9 cellular contexts compared by ENCODE assay signal in genomic region chr16:807345-808251, GRCh38. TPM values are rescaled to one million over a fixed set of nuclear protein-coding genes. Genes with fewer than 3 reads are reported as not detected.
DNase-seq lines count a peak whose midpoint lies in the region; ATAC-seq and TF ChIP-seq lines count a peak whose summit lies in the region.
"Had no signal": no experiment of that assay in that cellular context is flagged by ENCODE, and none has a peak within 500 bp of the region (broad histone marks: within the 10 kb centered on the region; RNA-seq: fewer than 3 reads in every experiment).

No MANE protein-coding gene starts in this region.

- TF ChIP-seq CTCF in 22Rv1 (IDR thresholded peaks at IDR 0.05) (no peak), spleen (IDR thresholded peaks at IDR 0.05 in 8 of 11, conservative IDR thresholded peaks at IDR 0.05 in 3 of 11) (peak in 2 of 11 experiments; percentile 9 to 14)

- intact Hi-C loops in spleen (cut with DNase I; ENCODE audit: low total_unique reads), result no loop called here

- H3K27me3 ChIP-seq in spleen (replicated peaks in 1 of 7), result peaks cover 0 to 38% (median 2%) of the 10 kb centered on the region in 7 donors

- peak in 1 of 3 donors; percentile 60 for TF ChIP-seq POLR2A in spleen (IDR thresholded peaks at IDR 0.05)

- H3K27ac ChIP-seq in 22Rv1 (peak overlapping the region; percentile 87), caudate nucleus (ENCODE audit: low read depth, low read length) (peak overlapping the region; percentile 62), spleen (peak overlapping the region; percentile 88 to 98 (median 96))

- WGBS in spleen, 5 donors, result 1 to 56% (median 12%) methylated on average over 30 to 91 of the region's 91 CpGs

- peak overlapping the region; percentile 57 to 91 (median 74) for H3K4me3 ChIP-seq in spleen

- H3K4me1 ChIP-seq in spleen, result peaks cover 3 to 32% (median 23%) of the 10 kb centered on the region in 6 donors

- DNase-seq in NCI-H2196 (lab: John Stamatoyannopoulos, UW; ENCODE audit: unreplicated experiment), result peak; percentile 83
- DNase-seq in activated CD4-positive, CD25-positive, alpha-beta regulatory T cell (lab: John Stamatoyannopoulos, UW), result peak; percentile 63 to 68 (median 65)
- peak; percentile 15 to 95 (median 81) for DNase-seq in caudate nucleus (lab: John Stamatoyannopoulos, UW)
- peak; percentile 92 for DNase-seq in iris pigment epithelial cell (ENCODE audit: low read depth)
- peak; percentile 98 for DNase-seq in spleen
- DNase-seq: DND-41 had no signal

- peaks cover 0 to 6% (median 0%) of the 10 kb centered on the region in 8 donors for H3K9me3 ChIP-seq in spleen

- H3K36me3 ChIP-seq in spleen, result no peaks in the 10 kb centered on the region

- ATAC-seq in GM18519 (IDR thresholded peaks at IDR 0.05; ENCODE audit: low FRiP score, unreplicated experiment) (peak; percentile 48), HG03060 (IDR thresholded peaks at IDR 0.05; ENCODE audit: low read depth, unreplicated experiment) (peak; percentile 55)

RNA-seq across cellular contexts. Expression of gene GNG13, which starts 7.1 kb away (rescaled TPM):
- total RNA-seq in spleen, result not detected
- polyA plus RNA-seq in spleen, result not detected

RNA-seq across cellular contexts. Expression of gene CHTF18, which starts 19.2 kb away (rescaled TPM):
- 10 to 100 TPM in 6 of 7 donors, 1 to 10 TPM in 1; 8.9 to 30.2 (median 18.5) TPM for total RNA-seq in spleen
- polyA plus RNA-seq in spleen, result 10 to 100 TPM; 23.6 to 55.0 (median 32.3) TPM

RNA-seq across cellular contexts. Expression of gene RPUSD1, which starts 19.4 kb away (rescaled TPM):
- total RNA-seq in spleen, result 10 to 100 TPM; 18.8 to 28.7 (median 22.0) TPM
- 10 to 100 TPM; 17.9 to 34.2 (median 19.9) TPM for polyA plus RNA-seq in spleen

RNA-seq across cellular contexts. Expression of gene MSLN, which starts 47.1 kb away (rescaled TPM):
- under 1 TPM in 3 of 7 donors, not detected in 4; 0.32 to 0.70 (median 0.51) TPM for total RNA-seq in spleen
- 1 to 10 TPM in 1 of 3 donors, under 1 TPM in 2; 0.22 to 1.1 (median 0.26) TPM for polyA plus RNA-seq in spleen

Comparison
In these comparisons a context has a peak if more than half of its experiments do, and no peak if none do; other contexts are left out.
1. Peak in every context shown above with its lines: DNase-seq, ATAC-seq, H3K4me3 ChIP-seq and H3K27ac ChIP-seq.